In genomic region chr3:183533410-183534132, GRCh38 we compare ENCODE assay signal across 8 cellular contexts. TPM values are rescaled to one million over a fixed set of nuclear protein-coding genes. Genes with fewer than 3 reads are reported as not detected.
DNase-seq lines count a peak whose midpoint lies in the region; ATAC-seq, FAIRE-seq and TF ChIP-seq lines count a peak whose summit lies in the region.

No MANE protein-coding gene starts in this region.

- no peaks in the 10 kb centered on the region for H3K79me2 ChIP-seq in GM23248 (ENCODE audit: insufficient read depth)
- H3K79me2 ChIP-seq in SU-DHL-6 (ENCODE audit: insufficient read depth, low read length), result peaks cover 95% of the 10 kb centered on the region
- H3K79me2 ChIP-seq in mesendoderm (ENCODE audit: control insufficient read depth, insufficient read depth, low read length), result no peaks in the 10 kb centered on the region

- H3K36me3 ChIP-seq in GM23248 (ENCODE audit: low read depth) (no peaks in the 10 kb centered on the region), SU-DHL-6 (ENCODE audit: low read length) (peaks cover 13% of the 10 kb centered on the region), mesendoderm (ENCODE audit: control insufficient read depth, insufficient read depth, low read length) (no peaks in the 10 kb centered on the region), sigmoid colon (no peaks in the 10 kb centered on the region)

- no peak for TF ChIP-seq POLR2A in GM12891 (IDR thresholded peaks at IDR 0.05; ENCODE audit: low read depth, low read length)
- TF ChIP-seq POLR2A in sigmoid colon (IDR thresholded peaks at IDR 0.05), result no peak

- no peak overlapping the region for H2BK120ac ChIP-seq in mesendoderm (ENCODE audit: low read depth, low read length)

- H3K27me3 ChIP-seq in GM23248 (replicated peaks; ENCODE audit: insufficient read depth) (peaks cover 8% of the 10 kb centered on the region; the same call in 1 of the 2 replicates), SU-DHL-6 (ENCODE audit: low read length) (no peaks in the 10 kb centered on the region), mesendoderm (ENCODE audit: insufficient read depth, low read length, poor library complexity) (no peaks in the 10 kb centered on the region), sigmoid colon (no peaks in the 10 kb centered on the region)

- H2BK5ac ChIP-seq in mesendoderm (ENCODE audit: low read length), result no peak overlapping the region

- ATAC-seq in esophagus mucosa (no peak), GM21717 (IDR thresholded peaks at IDR 0.05; ENCODE audit: unreplicated experiment) (no peak)

- no peak overlapping the region for H3K18ac ChIP-seq in mesendoderm (ENCODE audit: low read length)

- no peaks in the 10 kb centered on the region for H3K9me2 ChIP-seq in GM23248 (ENCODE audit: insufficient read depth)
- no peaks in the 10 kb centered on the region for H3K9me2 ChIP-seq in SU-DHL-6 (replicated peaks; ENCODE audit: insufficient read depth, low read length)

- H2AFZ ChIP-seq in GM23248 (peak overlapping the region; percentile 36; the same call in 1 of the 2 replicates), SU-DHL-6 (ENCODE audit: low read depth, low read length, severe bottlenecking) (no peak overlapping the region)

- no peaks in the 10 kb centered on the region for H3K79me1 ChIP-seq in mesendoderm (ENCODE audit: low read length)

- H2AK5ac ChIP-seq in mesendoderm (ENCODE audit: low read length), result no peak overlapping the region

- TF ChIP-seq CTCF in SU-DHL-6 (IDR thresholded peaks at IDR 0.05; ENCODE audit: insufficient read depth, low read length, poor library complexity, severe bottlenecking) (no peak), sigmoid colon (IDR thresholded peaks at IDR 0.05) (no peak)

- H3K4me3 ChIP-seq in GM23248, result no peak overlapping the region
- H3K4me3 ChIP-seq in SU-DHL-6 (ENCODE audit: insufficient read depth, low read length, poor library complexity, severe bottlenecking), result no peak overlapping the region
- H3K4me3 ChIP-seq in mesendoderm (ENCODE audit: low read length), result no peak overlapping the region
- no peak overlapping the region for H3K4me3 ChIP-seq in sigmoid colon

- H3K9ac ChIP-seq in GM23248 (no peak overlapping the region), SU-DHL-6 (ENCODE audit: low read length) (0 out of 2 replicates have a peak overlapping the region, but pooled peaks have one; percentile 7), mesendoderm (ENCODE audit: low read length) (peak overlapping the region; percentile 4)

- H3K4me2 ChIP-seq in GM23248 (ENCODE audit: unreplicated experiment), result no peak overlapping the region
- peak overlapping the region; percentile 20 for H3K4me2 ChIP-seq in SU-DHL-6 (ENCODE audit: low read depth, low read length, poor library complexity, severe bottlenecking)
- no peak overlapping the region for H3K4me2 ChIP-seq in mesendoderm (ENCODE audit: low read length)

- DNase-seq in GM12891 (ENCODE audit: insufficient read length, low spot score), result no peak
- DNase-seq in GM23248, result no peak
- DNase-seq in mesendoderm, result no peak
- DNase-seq in sigmoid colon, result no peak
- no peak for DNase-seq in caudate nucleus (lab: John Stamatoyannopoulos, UW)

- in situ Hi-C loops in GM23248 (cut with MboI), result no loop called here

- H2BK15ac ChIP-seq in mesendoderm (replicated peaks; ENCODE audit: low read depth), result no peak overlapping the region

- no peak overlapping the region for H3K23ac ChIP-seq in mesendoderm (ENCODE audit: low read length)

- no peak for TF ChIP-seq EP300 in sigmoid colon (IDR thresholded peaks at IDR 0.05)

- intact Hi-C loops in sigmoid colon (cut with DNase I), result no loop called here

- no peak overlapping the region for H3K56ac ChIP-seq in mesendoderm (ENCODE audit: low read length)

- H3K4me1 ChIP-seq in GM23248 (ENCODE audit: insufficient read depth), result peaks cover 12% of the 10 kb centered on the region
- H3K4me1 ChIP-seq in mesendoderm (ENCODE audit: control insufficient read depth, low read depth, low read length), result no peaks in the 10 kb centered on the region
- H3K4me1 ChIP-seq in sigmoid colon, result no peaks in the 10 kb centered on the region

- H3K4ac ChIP-seq in mesendoderm (ENCODE audit: low read depth, low read length), result no peak overlapping the region

- FAIRE-seq in GM12891 (lab: Jason Lieb, UNC), result no peak

- no peak overlapping the region for H4K8ac ChIP-seq in mesendoderm (ENCODE audit: low read depth, low read length)

- peaks cover 20% of the 10 kb centered on the region for H3F3A ChIP-seq in GM23248 (ENCODE audit: insufficient read depth)
- peaks cover 40% of the 10 kb centered on the region for H3F3A ChIP-seq in SU-DHL-6 (ENCODE audit: insufficient read depth)

- 11 to 15% methylated on average over 10 of the region's 10 CpGs for WGBS in GM23248 (ENCODE audit: low coverage in 1 of 2, low lambda C conversion rate in 2 of 2, missing lambda C conversion rate in 2 of 2), 2 experiments
- no CpG with 5 or more reads among the region's 10 CpGs for WGBS in mesendoderm (ENCODE audit: extremely low coverage, insufficient coverage, low lambda C conversion rate)
- WGBS in sigmoid colon, 2 donors, result 49 to 61% methylated on average over 10 of the region's 10 CpGs

- no peaks in the 10 kb centered on the region for H3K9me3 ChIP-seq in GM23248 (ENCODE audit: low read depth)
- no peaks in the 10 kb centered on the region for H3K9me3 ChIP-seq in SU-DHL-6 (ENCODE audit: insufficient read depth, low read length)
- H3K9me3 ChIP-seq in sigmoid colon, result no peaks in the 10 kb centered on the region

- H4K5ac ChIP-seq in mesendoderm (ENCODE audit: low read length), result no peak overlapping the region

- no peaks in the 10 kb centered on the region for H4K20me1 ChIP-seq in GM23248 (ENCODE audit: insufficient read depth)
- H4K20me1 ChIP-seq in SU-DHL-6 (ENCODE audit: low read depth, low read length), result no peaks in the 10 kb centered on the region

- H3K27ac ChIP-seq in GM23248, result no peak overlapping the region
- H3K27ac ChIP-seq in SU-DHL-6 (ENCODE audit: low read depth, low read length), result peak overlapping the region; percentile 66
- no peak overlapping the region for H3K27ac ChIP-seq in mesendoderm (ENCODE audit: low read depth, low read length)
- no peak overlapping the region for H3K27ac ChIP-seq in sigmoid colon
- H3K27ac ChIP-seq in caudate nucleus (ENCODE audit: low read depth, low read length), result no peak overlapping the region

TF ChIP-seq in GM12891, 5 proteins besides CTCF, POLR2A, EP300 and RAD21:
- no peak for TF ChIP-seq PAX5 (IDR thresholded peaks at IDR 0.05; ENCODE audit: insufficient read depth, low read length, severe bottlenecking)
- 0 out of 2 replicates have a peak, but pooled peaks have one; percentile 14 for TF ChIP-seq POU2F2 (IDR thresholded peaks at IDR 0.05; ENCODE audit: low read depth, low read length)
- TF ChIP-seq TAF1 (IDR thresholded peaks at IDR 0.05; ENCODE audit: low read depth, low read length), result peak; percentile 55; the same call in 1 of the 2 replicates
TF ChIP-seq in GM12891: peak in this region for 2.

RNA-seq across cellular contexts. Expression of gene KLHL6, which starts 21.9 kb away (rescaled TPM):
- 9.8 TPM for polyA plus RNA-seq in GM12891 (2012; ENCODE audit: low read depth, missing spikeins)
- not detected in 2 replicates for total RNA-seq in GM23248 (2014; rRNA removed; shearing (Covaris generic))
- polyA plus RNA-seq in GM23248 (2016; fragmentation: Nextera tagmentation; extraction: Ambion mirVana) (not detected in 2 replicates), sigmoid colon (10 to 100 TPM in 1 of 3 donors, under 1 TPM in 2; under 0.01 to 10.3 (median 0.69) TPM)
- 0.08 TPM for polyA plus RNA-seq in mesendoderm (2013, experiment 1 of 2)
- polyA plus RNA-seq in mesendoderm (2013, experiment 2 of 2), result 0.06 TPM
- total RNA-seq in sigmoid colon (1 to 10 TPM in 3 of 4 donors, under 1 TPM in 1; 0.82 to 2.0 (median 1.4) TPM), esophagus mucosa (0.76 TPM)
